Comparison of ENCODE assay signal across 25 cellular contexts in genomic region chr2:16738361-16739225, GRCh38.
"Had no signal": no experiment of that assay in that cellular context is flagged by ENCODE, and none has a peak within 500 bp of the region (broad histone marks: within the 10 kb centered on the region; RNA-seq: fewer than 3 reads in every experiment).

No MANE protein-coding gene starts in this region.

- ATAC-seq: activated CD8-positive, alpha-beta T cell treated with anti-CD3 and anti-CD28 coated beads for 36 hours; activated naive CD4-positive, alpha-beta T cell treated with anti-CD3 and anti-CD28 coated beads, Interleukin-2, amount 50 U/mL, for 72 hours; body of pancreas; effector memory CD8-positive, alpha-beta T cell; left lung; lower lobe of right lung; natural killer cell; stimulated activated naive CD8-positive, alpha-beta T cell treated with anti-CD3 and anti-CD28 coated beads, Interleukin-15, Interleukin-2, amounts not matched to agents 100 U/mL and 50 U/mL, for 24 hours; WTC11 had no signal

- H3K4me3 Mint-ChIP-seq: activated CD8-positive, alpha-beta T cell treated with anti-CD3 and anti-CD28 coated beads for 36 hours; effector memory CD8-positive, alpha-beta T cell; natural killer cell; T-helper 1 cell treated with Interleukin-12 subunit alpha and Interleukin-12 subunit beta and Interleukin-4 antibody, amounts not matched to agents 30 μg/mL and 1 μg/mL, for 36 hours; WTC11 had no signal

- H3K27ac ChIP-seq: left lung, lower lobe of right lung, right lobe of liver, skin epidermis, thoracic aorta, upper lobe of left lung had no signal

- H3K4me3 ChIP-seq: body of pancreas, esophagus squamous epithelium, left lung, lower lobe of right lung, right lobe of liver, skin epidermis, thoracic aorta, upper lobe of left lung had no signal

- H3K27me3 ChIP-seq: body of pancreas, esophagus squamous epithelium, left lung, right lobe of liver, upper lobe of left lung had no signal

- H3K9me3 ChIP-seq: body of pancreas, esophagus squamous epithelium, left lung, lower lobe of right lung, right lobe of liver, thoracic aorta, upper lobe of left lung had no signal

- H3K36me3 Mint-ChIP-seq: activated naive CD4-positive, alpha-beta T cell treated with anti-CD3 and anti-CD28 coated beads, Interleukin-2, amount 50 U/mL, for 72 hours; natural killer cell; WTC11 had no signal

- DNase-seq: activated CD4-positive, alpha-beta T cell treated with anti-CD3 and anti-CD28 coated beads for 1 hour; activated CD4-positive, alpha-beta T cell treated with anti-CD3 and anti-CD28 coated beads, Interleukin-2, amount 50 U/mL, for 1 hour; activated CD8-positive, alpha-beta T cell treated with anti-CD3 and anti-CD28 coated beads for 36 hours; activated T-cell treated with anti-CD3 and anti-CD28 coated beads, Interleukin-2, amount 50 U/mL, for 48 hours; body of pancreas; cortex of kidney; effector memory CD8-positive, alpha-beta T cell; esophagus squamous epithelium; left lung; lower lobe of right lung; mesendoderm; natural killer cell; right lobe of liver; stimulated activated CD4-positive, alpha-beta T cell treated with anti-CD3 and anti-CD28 coated beads, Interleukin-12 subunit alpha, Interleukin-12 subunit beta, amount 100 ng/mL, for 4 hours; stimulated activated CD4-positive, alpha-beta T cell treated with anti-CD3 and anti-CD28 coated beads, Interleukin-4, amount 100 ng/mL, for 1 hour; stimulated activated naive CD8-positive, alpha-beta T cell treated with anti-CD3 and anti-CD28 coated beads, Interleukin-15, Interleukin-2, amounts not matched to agents 100 U/mL and 50 U/mL, for 24 hours; SW 1271; T-helper 9 cell; upper lobe of left lung had no signal

- H3K4me1 ChIP-seq: left lung, lower lobe of right lung had no signal

- H3K4me1 Mint-ChIP-seq: natural killer cell, WTC11 had no signal

- H3K36me3 ChIP-seq: esophagus squamous epithelium, left lung, lower lobe of right lung, right lobe of liver, thoracic aorta, upper lobe of left lung had no signal

- H3K9me3 Mint-ChIP-seq: activated CD8-positive, alpha-beta T cell treated with anti-CD3 and anti-CD28 coated beads for 36 hours; activated T-helper 2 cell treated with anti-CD3 and anti-CD28 coated beads, Interferon-gamma antibody, Interleukin-2, Interleukin-4, amounts not matched to agents 10 μg/mL and 5 μg/mL and 100 μg/mL, durations not matched to agents 14 hours and 24 hours and 36 hours; effector memory CD8-positive, alpha-beta T cell; natural killer cell; T-helper 1 cell treated with Interleukin-12 subunit alpha and Interleukin-12 subunit beta and Interleukin-4 antibody, amounts not matched to agents 30 μg/mL and 1 μg/mL, for 36 hours; WTC11 had no signal

- H3K27ac Mint-ChIP-seq: activated CD8-positive, alpha-beta T cell treated with anti-CD3 and anti-CD28 coated beads for 36 hours; activated naive CD4-positive, alpha-beta T cell treated with anti-CD3 and anti-CD28 coated beads, Interleukin-2, amount 50 U/mL, for 72 hours; activated T-helper 2 cell treated with anti-CD3 and anti-CD28 coated beads, Interferon-gamma antibody, Interleukin-2, Interleukin-4, amounts not matched to agents 10 μg/mL and 5 μg/mL and 100 μg/mL, durations not matched to agents 14 hours and 24 hours and 36 hours; effector memory CD8-positive, alpha-beta T cell; natural killer cell; T-helper 1 cell treated with Interleukin-12 subunit alpha and Interleukin-12 subunit beta and Interleukin-4 antibody, amounts not matched to agents 30 μg/mL and 1 μg/mL, for 36 hours; WTC11 had no signal
